In the genomic region with DNA sequence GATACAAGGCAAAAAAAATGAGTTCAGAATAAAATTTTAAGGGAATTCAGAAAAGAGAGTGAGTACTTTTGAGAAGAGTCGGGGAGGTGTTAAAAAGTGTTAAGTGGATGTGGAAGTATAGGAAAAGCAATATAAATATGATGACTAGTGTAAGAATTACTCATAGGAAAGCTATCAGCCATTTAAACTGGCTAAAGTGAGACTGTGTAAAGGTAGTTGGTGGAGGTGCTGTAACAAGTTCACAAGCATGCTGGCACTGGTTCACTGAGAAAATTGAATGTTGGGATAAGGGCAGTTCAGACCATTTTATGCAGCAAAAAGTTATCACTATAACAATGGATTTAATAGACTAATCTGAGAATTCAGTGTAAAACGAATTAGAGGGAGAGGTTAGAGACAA, we compare ENCODE assay signal across 13 cellular contexts.
A peak's percentile ranks its signal among the peaks of the same experiment; 100 is the strongest.
DNase-seq lines count a peak whose midpoint lies in the region; ATAC-seq and TF ChIP-seq lines count a peak whose summit lies in the region.
"Had no signal": no experiment of that assay in that cellular context is flagged by ENCODE, and none has a peak within 500 bp of the region (broad histone marks: within the 10 kb centered on the region; RNA-seq: fewer than 3 reads in every experiment).

No MANE protein-coding gene starts in this region.

- H3K27ac ChIP-seq in RWPE2 (ENCODE audit: poor library complexity, severe bottlenecking) (no peak overlapping the region), epithelial cell of prostate (no peak overlapping the region)
- H3K27ac ChIP-seq: BLaER1 treated with 17β-estradiol and CSF1 and Interleukin-3, amounts not matched to agents 10 nM and 100 nM had no signal

- DNase-seq in HPDE6-E6E7 (ENCODE audit: extremely low spot score): peak; percentile 10
- no peak for DNase-seq in RWPE2 (ENCODE audit: low spot score)
- peak; percentile 20 for DNase-seq in epithelial cell of prostate (ENCODE audit: low read depth, low spot score)
- DNase-seq in activated gamma-delta T cell treated with Interleukin-2 at 50 U/mL for 16 hours: no peak
- no peak for DNase-seq in activated CD4-positive, alpha-beta T cell treated with anti-CD3 and anti-CD28 coated beads for 4 hours
- DNase-seq: Calu3; CD8-positive, alpha-beta T cell; DND-41; EL had no signal

- H3K4me3 ChIP-seq in RWPE2 (ENCODE audit: severe bottlenecking): no peak overlapping the region
- H3K4me3 ChIP-seq: BLaER1 treated with 17β-estradiol and CSF1 and Interleukin-3, amounts not matched to agents 10 nM and 100 nM; HAP-1 had no signal

- no peaks in the 10 kb centered on the region for H3K4me1 ChIP-seq in RWPE2 (ENCODE audit: insufficient read depth, poor library complexity, severe bottlenecking)
- H3K4me1 ChIP-seq: BLaER1 treated with 17β-estradiol and CSF1 and Interleukin-3, amounts not matched to agents 10 nM and 100 nM; HAP-1 had no signal

- ATAC-seq in RWPE2 (ENCODE audit: low read depth): peak; percentile 44; the same call in 1 of the 3 replicates
- no peak for ATAC-seq in HG03139 (IDR thresholded peaks at IDR 0.05; ENCODE audit: unreplicated experiment)
- ATAC-seq: CD8-positive, alpha-beta T cell; HepG2 had no signal

- H3K36me3 ChIP-seq in RWPE2 (ENCODE audit: low read depth): no peaks in the 10 kb centered on the region
- H3K36me3 ChIP-seq: BLaER1 treated with 17β-estradiol and CSF1 and Interleukin-3, amounts not matched to agents 10 nM and 100 nM; HAP-1 had no signal

- no peaks in the 10 kb centered on the region for H3K9me3 ChIP-seq in RWPE2 (ENCODE audit: severe bottlenecking)
- H3K9me3 ChIP-seq: BLaER1 treated with 17β-estradiol and CSF1 and Interleukin-3, amounts not matched to agents 10 nM and 100 nM; HAP-1 had no signal

- no peak for TF ChIP-seq CTCF in RWPE2 (IDR thresholded peaks at IDR 0.05; ENCODE audit: poor library complexity, severe bottlenecking)

- peaks cover 10% of the 10 kb centered on the region for H3K27me3 ChIP-seq in RWPE2 (ENCODE audit: insufficient read depth, poor library complexity, severe bottlenecking)
- H3K27me3 ChIP-seq: BLaER1 treated with 17β-estradiol and CSF1 and Interleukin-3, amounts not matched to agents 10 nM and 100 nM had no signal

Comparison
In these comparisons a context has a peak if more than half of its experiments do, and no peak if none do; other contexts are left out.
1. DNase-seq: peak in HPDE6-E6E7 (single experiment) and epithelial cell of prostate (single experiment); none in RWPE2 (single experiment), activated gamma-delta T cell treated with Interleukin-2 at 50 U/mL for 16 hours (single experiment) and activated CD4-positive, alpha-beta T cell treated with anti-CD3 and anti-CD28 coated beads for 4 hours (0 of 2).